Comparison of ENCODE assay signal across 8 cellular contexts in the genomic region with DNA sequence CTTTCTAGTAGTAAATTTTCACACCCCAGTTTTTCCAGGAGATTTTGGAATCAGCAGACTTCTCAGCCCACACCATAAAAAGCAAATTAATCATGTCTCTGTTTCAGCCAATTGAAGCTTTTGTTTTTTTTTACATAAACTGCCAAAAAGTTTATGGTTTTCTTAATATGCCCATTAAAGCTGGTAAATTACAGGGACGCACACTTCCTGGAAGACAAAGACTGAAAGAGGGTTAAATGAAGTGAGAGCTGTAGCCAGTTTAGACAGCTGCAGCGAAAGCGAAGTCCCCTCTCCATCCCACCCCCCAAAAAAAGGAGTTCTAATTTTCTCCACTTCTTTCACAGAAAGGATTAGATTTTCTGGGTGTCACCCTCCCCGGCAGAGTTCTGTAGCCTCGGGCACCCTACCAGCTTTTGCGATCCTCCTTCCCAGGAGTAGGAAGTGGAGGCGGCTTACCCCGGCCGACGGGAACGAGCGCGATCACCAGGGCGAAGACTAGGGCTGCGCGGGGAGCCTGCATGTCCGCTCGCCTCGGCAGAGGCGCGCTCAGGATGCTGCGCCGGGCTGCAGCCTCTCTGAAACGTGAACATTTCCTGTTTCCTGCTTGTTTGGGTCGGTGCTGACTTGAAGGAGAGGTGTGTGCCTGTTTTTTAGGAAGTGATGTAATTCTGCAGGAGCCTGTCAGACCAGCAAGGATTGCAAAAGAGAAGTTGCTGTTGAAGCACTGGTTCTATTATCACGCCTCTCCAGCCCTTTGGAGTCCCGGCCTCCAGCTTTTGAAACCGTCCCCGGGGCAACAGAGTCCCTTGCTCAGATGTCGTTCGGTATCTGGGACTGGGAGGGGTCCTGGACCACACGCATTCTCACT. TPM values are rescaled to one million over a fixed set of nuclear protein-coding genes. Genes with fewer than 3 reads are reported as not detected.
DNase-seq lines count a peak whose midpoint lies in the region; ATAC-seq and TF ChIP-seq lines count a peak whose summit lies in the region.

A gene with protein sequence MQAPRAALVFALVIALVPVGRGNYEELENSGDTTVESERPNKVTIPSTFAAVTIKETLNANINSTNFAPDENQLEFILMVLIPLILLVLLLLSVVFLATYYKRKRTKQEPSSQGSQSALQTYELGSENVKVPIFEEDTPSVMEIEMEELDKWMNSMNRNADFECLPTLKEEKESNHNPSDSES (minus strand): TSS at position 584 of the 868 bp plus-strand sequence. CDS start 64 bp downstream, at position 520.

- peak within 1 kb of the TSS; percentile 35 for H3K9ac ChIP-seq in endodermal cell (ENCODE audit: extremely low read depth, low read length, poor library complexity, severe bottlenecking)

- POLR2A ChIA-PET in activated CD8-positive, alpha-beta memory T cell treated with anti-CD3 and anti-CD28 coated beads for 36 hours (lab: Charles Lee) = interaction anchor here (0.6 to 1.0 kb wide), 3 partner anchors 100 to 915 kb away, joined by 3 to 5 read pairs (median 3); a partner anchor contains a TSS

- H3K36me3 Mint-ChIP-seq in endodermal cell (ENCODE audit: low read depth) = no peaks in the 10 kb centered on the region

- H3K4me3 Mint-ChIP-seq in endodermal cell = peak within 1 kb of the TSS; percentile 65

- peaks cover 6% of the 10 kb centered on the region for H3K4me1 ChIP-seq in endodermal cell (ENCODE audit: control insufficient read depth, insufficient read depth, low read length)
- peaks cover 65% of the 10 kb centered on the region for H3K4me1 ChIP-seq in mononuclear cell (ENCODE audit: insufficient read depth, low read length)

- no peak within 1 kb of the TSS for H3K27ac ChIP-seq in endodermal cell (ENCODE audit: low read depth, low read length)

- peaks cover 5% of the 10 kb centered on the region for H3K27me3 ChIP-seq in endodermal cell (ENCODE audit: control insufficient read depth, insufficient read depth, low read length, poor library complexity, severe bottlenecking)
- H3K27me3 ChIP-seq in mononuclear cell (ENCODE audit: insufficient read depth, low read length) = no peaks in the 10 kb centered on the region

- no peak for TF ChIP-seq CTCF in endodermal cell (conservative IDR thresholded peaks at IDR 0.05)

- peaks cover 4% of the 10 kb centered on the region for H3K27me3 Mint-ChIP-seq in endodermal cell (ENCODE audit: insufficient read depth)

- CTCF ChIA-PET in activated CD8-positive, alpha-beta memory T cell treated with anti-CD3 and anti-CD28 coated beads for 36 hours (lab: Charles Lee) = no interaction called here

- peak; percentile 33 for DNase-seq in NCI-H2196 (lab: John Stamatoyannopoulos, UW; ENCODE audit: unreplicated experiment)
- DNase-seq in NCI-H2196 treated with DMSO at 0.1 percent for 48 hours (lab: John Stamatoyannopoulos, UW; ENCODE audit: unreplicated experiment) = no peak
- DNase-seq in NCI-H526 treated with DMSO at 0.1 percent for 48 hours (lab: John Stamatoyannopoulos, UW) = peak; percentile 19
- peak; percentile 92 for DNase-seq in endodermal cell
- DNase-seq in stimulated activated CD8-positive, alpha-beta memory T cell treated with anti-CD3 and anti-CD28 coated beads, Interleukin-15, amount 100 ng/mL, for 48 hours (ENCODE audit: low read depth in 2 of 2) = peak; percentile 47 to 49

- no peaks in the 10 kb centered on the region for H3K36me3 ChIP-seq in endodermal cell (ENCODE audit: control insufficient read depth, insufficient read depth, low read length)

- no peaks in the 10 kb centered on the region for H3K9me3 ChIP-seq in endodermal cell (ENCODE audit: control insufficient read depth, low read length)
- H3K9me3 ChIP-seq in mononuclear cell (ENCODE audit: low read depth, low read length) = no peaks in the 10 kb centered on the region

- H3K4me3 ChIP-seq in endodermal cell (ENCODE audit: low read length) = peak within 1 kb of the TSS; percentile 77
- peak within 1 kb of the TSS; percentile 89 for H3K4me3 ChIP-seq in mononuclear cell (ENCODE audit: low read length)

- peaks cover 30% of the 10 kb centered on the region for H3K4me1 Mint-ChIP-seq in endodermal cell

- H3K9me3 Mint-ChIP-seq in endodermal cell = no peaks in the 10 kb centered on the region

- 13 to 18% methylated on average over 27 to 32 of the region's 32 CpGs for WGBS in endodermal cell (ENCODE audit: insufficient coverage in 1 of 2, insufficient read length in 1 of 2), 2 experiments

- peak; percentile 57 for ATAC-seq in HG02884 (IDR thresholded peaks at IDR 0.05; ENCODE audit: unreplicated experiment)

- H3K27ac Mint-ChIP-seq in endodermal cell = no peak within 1 kb of the TSS

RNA-seq across cellular contexts. Expression of the gene that starts here (rescaled TPM):
- total RNA-seq in activated CD8-positive, alpha-beta memory T cell treated with anti-CD3 and anti-CD28 coated beads for 36 hours = 10 to 100 TPM; 16.4 to 17.7 TPM
- total RNA-seq in endodermal cell (1 to 10 TPM in 1 of 2 donors, under 1 TPM in 1; 0.81 to 1.6 TPM), mononuclear cell (10.6 TPM)
- polyA plus RNA-seq in endodermal cell (2013, experiment 1 of 2) = 0.75 TPM
- 2.0 TPM for polyA plus RNA-seq in endodermal cell (2013, experiment 2 of 2)
